Comparison of ENCODE assay signal across 33 cellular contexts in the genomic region with DNA sequence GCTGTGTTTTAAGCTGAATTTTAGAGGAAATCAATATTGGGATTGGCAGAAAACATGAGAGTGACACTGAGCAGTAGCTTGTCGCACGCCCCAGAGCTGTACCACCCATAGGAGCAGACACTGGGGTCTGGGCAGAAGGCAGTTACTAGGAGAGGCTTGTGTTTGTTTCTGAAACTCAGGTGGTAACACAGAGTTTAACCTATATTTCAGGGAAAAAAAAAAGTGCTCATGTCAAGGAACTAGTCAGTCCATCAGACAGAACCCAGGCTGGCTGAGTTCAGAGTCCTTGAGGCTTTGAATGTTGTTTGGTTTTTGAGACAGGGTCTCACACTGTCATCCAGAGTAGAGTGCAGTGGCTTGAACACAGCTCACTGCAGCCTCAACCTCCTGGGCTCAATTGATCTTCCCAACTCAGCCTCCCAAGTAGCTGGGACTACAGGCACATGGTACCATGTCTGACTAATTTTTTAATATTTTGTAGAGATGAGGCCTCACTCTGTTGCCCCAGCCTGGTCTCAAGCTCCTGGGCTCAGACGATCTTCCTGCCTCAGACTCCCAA. TPM values are rescaled to one million over a fixed set of nuclear protein-coding genes. Genes with fewer than 3 reads are reported as not detected.
"Had no signal": no experiment of that assay in that cellular context is flagged by ENCODE, and none has a peak within 500 bp of the region (broad histone marks: within the 10 kb centered on the region; RNA-seq: fewer than 3 reads in every experiment).

No MANE protein-coding gene starts in this region.

- ATAC-seq: activated naive CD8-positive, alpha-beta T cell treated with anti-CD3 and anti-CD28 coated beads, Interleukin-2, amount 50 U/mL, for 24 hours had no signal

- H2AFZ ChIP-seq: PC-9 had no signal

- H3K36me3 ChIP-seq: MG63, SJCRH30, WERI-Rb-1 had no signal

- H3K4me3 ChIP-seq: MG63, PC-9, SJCRH30, SK-N-MC had no signal

- H3K9me3 ChIP-seq: MG63, SJCRH30 had no signal

- H3K4me3 Mint-ChIP-seq: activated CD4-positive, alpha-beta memory T cell treated with anti-CD3 and anti-CD28 coated beads, Interleukin-2, amount 10 ng/mL, durations not matched to agents 7 days and 5 days; activated naive CD4-positive, alpha-beta T cell treated with anti-CD3 and anti-CD28 coated beads, Interleukin-2, amount 10 ng/mL, durations not matched to agents 7 days and 5 days; activated naive CD8-positive, alpha-beta T cell; activated naive CD8-positive, alpha-beta T cell treated with anti-CD3 and anti-CD28 coated beads, Interleukin-2, amount 50 U/mL, for 24 hours; brain had no signal

- DNase-seq: activated CD4-positive, alpha-beta memory T cell treated with anti-CD3 and anti-CD28 coated beads, Interleukin-2, amount 10 ng/mL, durations not matched to agents 7 days and 5 days; activated CD4-positive, alpha-beta T cell treated with anti-CD3 and anti-CD28 coated beads for 1 hour; activated CD4-positive, alpha-beta T cell treated with anti-CD3 and anti-CD28 coated beads for 48 hours; activated CD4-positive, CD25-positive, alpha-beta regulatory T cell; activated effector memory CD4-positive, alpha-beta T cell treated with Interleukin-2 at 50 U/mL for 16 hours; activated naive CD4-positive, alpha-beta T cell treated with anti-CD3 and anti-CD28 coated beads, Interleukin-2, amount 10 ng/mL, durations not matched to agents 7 days and 5 days; activated naive CD8-positive, alpha-beta T cell treated with anti-CD3 and anti-CD28 coated beads, Interleukin-2, amount 50 U/mL, for 24 hours; anterior cingulate cortex; central memory CD4-positive, alpha-beta T cell; Kasumi-1; KG1; MG63; NCI-H1048; NCI-H1105 treated with DMSO at 0.1 percent for 48 hours; NCI-H1436; NCI-H1694; NCI-H1930; NCI-H2107; NCI-H2171; NCI-H510A; NCI-H526; NCI-H748 treated with DMSO at 0.1 percent for 48 hours; PC-9; Right ventricle myocardium superior; SJCRH30; T1000; WERI-Rb-1 had no signal

- FAIRE-seq: bronchial epithelial cell, RCC 7860 had no signal

- H3K27ac ChIP-seq: PC-9, SJCRH30, SK-N-MC, WERI-Rb-1 had no signal

- H3K4me1 ChIP-seq: SJCRH30 had no signal

- H3K9me3 Mint-ChIP-seq: activated CD4-positive, alpha-beta memory T cell treated with anti-CD3 and anti-CD28 coated beads, Interleukin-2, amount 10 ng/mL, durations not matched to agents 7 days and 5 days; activated naive CD4-positive, alpha-beta T cell treated with anti-CD3 and anti-CD28 coated beads, Interleukin-2, amount 10 ng/mL, durations not matched to agents 7 days and 5 days; activated naive CD8-positive, alpha-beta T cell treated with anti-CD3 and anti-CD28 coated beads, Interleukin-2, amount 50 U/mL, for 24 hours had no signal

- H3K27ac Mint-ChIP-seq: activated CD4-positive, alpha-beta memory T cell treated with anti-CD3 and anti-CD28 coated beads, Interleukin-2, amount 10 ng/mL, durations not matched to agents 7 days and 5 days; activated naive CD4-positive, alpha-beta T cell treated with anti-CD3 and anti-CD28 coated beads, Interleukin-2, amount 10 ng/mL, durations not matched to agents 7 days and 5 days; activated naive CD8-positive, alpha-beta T cell; activated naive CD8-positive, alpha-beta T cell treated with anti-CD3 and anti-CD28 coated beads, Interleukin-2, amount 50 U/mL, for 24 hours; brain had no signal

- H3K27me3 ChIP-seq: MG63, SJCRH30 had no signal

- H3K4me1 Mint-ChIP-seq: activated naive CD4-positive, alpha-beta T cell treated with anti-CD3 and anti-CD28 coated beads, Interleukin-2, amount 10 ng/mL, durations not matched to agents 7 days and 5 days; brain had no signal

- H3K4me2 ChIP-seq: PC-9 had no signal

- H3K36me3 Mint-ChIP-seq: activated naive CD4-positive, alpha-beta T cell treated with anti-CD3 and anti-CD28 coated beads, Interleukin-2, amount 10 ng/mL, durations not matched to agents 7 days and 5 days; brain had no signal

- H3K27me3 Mint-ChIP-seq: activated CD4-positive, alpha-beta memory T cell treated with anti-CD3 and anti-CD28 coated beads, Interleukin-2, amount 10 ng/mL, durations not matched to agents 7 days and 5 days; activated naive CD8-positive, alpha-beta T cell; activated naive CD8-positive, alpha-beta T cell treated with anti-CD3 and anti-CD28 coated beads, Interleukin-2, amount 50 U/mL, for 24 hours had no signal

RNA-seq across cellular contexts. Expression of gene SLC22A1, which starts 6.6 kb away (rescaled TPM):
- total RNA-seq: OCI-LY7, PC-9 had no signal
